Comparison of ENCODE assay signal across 11 cellular contexts in genomic region chr1:37901191-37901892, GRCh38. TPM values are rescaled to one million over a fixed set of nuclear protein-coding genes. Genes with fewer than 3 reads are reported as not detected.
A peak's percentile ranks its signal among the peaks of the same experiment; 100 is the strongest.
DNase-seq lines count a peak whose midpoint lies in the region; ATAC-seq and TF ChIP-seq lines count a peak whose summit lies in the region.
"Had no signal": no experiment of that assay in that cellular context is flagged by ENCODE, and none has a peak within 500 bp of the region (broad histone marks: within the 10 kb centered on the region; RNA-seq: fewer than 3 reads in every experiment).

No MANE protein-coding gene starts in this region.

- peak overlapping the region in 3 of 59 donors; percentile 0 to 29 (median 21) for H3K27ac ChIP-seq in dorsolateral prefrontal cortex
- no peak overlapping the region; the same call in 1 of the 2 replicates for H3K27ac ChIP-seq in GM23338 (ENCODE audit: low read depth)

- TF ChIP-seq CTCF in GM06990 (IDR thresholded peaks at IDR 0.05; ENCODE audit: insufficient read depth, low read length, poor library complexity, severe bottlenecking) (no peak), dorsolateral prefrontal cortex (IDR thresholded peaks at IDR 0.05 in 54 of 56, conservative IDR thresholded peaks at IDR 0.05 in 2 of 56; ENCODE audit: low read depth in 1 of 56, partially characterized antibody in 56 of 56) (no peak), GM23338 (conservative IDR thresholded peaks at IDR 0.05; ENCODE audit: low read depth in 2 of 2) (no peak)

- peak overlapping the region; percentile 93 for H3K27ac Mint-ChIP-seq in activated naive CD8-positive, alpha-beta T cell treated with anti-CD3 and anti-CD28 coated beads, Interleukin-2, amount 50 U/mL, for 24 hours
- H3K27ac Mint-ChIP-seq in GM23338, result no peak overlapping the region
- H3K27ac Mint-ChIP-seq: WTC11 had no signal

- ATAC-seq in GM19372 (IDR thresholded peaks at IDR 0.05; ENCODE audit: low read depth, unreplicated experiment) (peak; percentile 79), HG03135 (IDR thresholded peaks at IDR 0.05; ENCODE audit: unreplicated experiment) (peak; percentile 73), GM23338 (no peak)
- peak; percentile 75 for ATAC-seq in activated naive CD8-positive, alpha-beta T cell treated with anti-CD3 and anti-CD28 coated beads, Interleukin-2, amount 50 U/mL, for 24 hours
- ATAC-seq: WTC11 had no signal

- peaks cover 19% of the 10 kb centered on the region for H3K36me3 Mint-ChIP-seq in activated naive CD8-positive, alpha-beta T cell treated with anti-CD3 and anti-CD28 coated beads, Interleukin-2, amount 50 U/mL, for 24 hours (ENCODE audit: low read depth)
- H3K36me3 Mint-ChIP-seq in GM23338 (ENCODE audit: low read depth), result peaks cover 31% of the 10 kb centered on the region

- H3K9me2 ChIP-seq in GM23338 (ENCODE audit: insufficient read depth), result no peaks in the 10 kb centered on the region

- H3K4me3 ChIP-seq in GM06990 (replicated peaks; ENCODE audit: low read depth, low read length) (peak overlapping the region; percentile 30), dorsolateral prefrontal cortex (no peak overlapping the region), GM23338 (no peak overlapping the region)

- H3K4me1 Mint-ChIP-seq in activated naive CD8-positive, alpha-beta T cell treated with anti-CD3 and anti-CD28 coated beads, Interleukin-2, amount 50 U/mL, for 24 hours, result peaks cover 22% of the 10 kb centered on the region
- H3K4me1 Mint-ChIP-seq in GM23338, result no peaks in the 10 kb centered on the region

- no peak overlapping the region for H2AFZ ChIP-seq in GM23338

- H3K27me3 ChIP-seq in GM06990 (replicated peaks; ENCODE audit: control insufficient read depth, insufficient read depth, low read length) (no peaks in the 10 kb centered on the region), dorsolateral prefrontal cortex (no peaks in the 10 kb centered on the region), GM23338 (ENCODE audit: insufficient read depth) (no peaks in the 10 kb centered on the region)

- H3K9me3 Mint-ChIP-seq in activated naive CD8-positive, alpha-beta T cell treated with anti-CD3 and anti-CD28 coated beads, Interleukin-2, amount 50 U/mL, for 24 hours, result no peaks in the 10 kb centered on the region
- H3K9me3 Mint-ChIP-seq in GM23338, result peaks cover 16% of the 10 kb centered on the region
- H3K9me3 Mint-ChIP-seq: WTC11 had no signal

- DNase-seq in GM06990 (ENCODE audit: extremely low read depth, insufficient read length) (peak; percentile 65), DMS114 treated with DMSO at 0.1 percent for 48 hours (lab: John Stamatoyannopoulos, UW; ENCODE audit: unreplicated experiment) (no peak), Ammon's horn (ENCODE audit: low spot score) (no peak), dorsolateral prefrontal cortex (no peak), GM23338 (ENCODE audit: low spot score) (no peak)
- peak; percentile 31 for DNase-seq in activated naive CD8-positive, alpha-beta T cell treated with anti-CD3 and anti-CD28 coated beads, Interleukin-2, amount 50 U/mL, for 24 hours
- DNase-seq: DND-41, NCI-H2081 treated with DMSO at 0.1 percent for 48 hours had no signal

- H4K20me1 ChIP-seq in GM23338 (replicated peaks; ENCODE audit: insufficient read depth), result no peaks in the 10 kb centered on the region

- intact Hi-C loops in dorsolateral prefrontal cortex (cut with DNase I), result no loop called here

- H3F3A ChIP-seq in GM23338 (replicated peaks; ENCODE audit: low read depth), result no peaks in the 10 kb centered on the region

- no peaks in the 10 kb centered on the region for H3K36me3 ChIP-seq in GM06990 (ENCODE audit: control insufficient read depth, insufficient read depth, low read length)
- H3K36me3 ChIP-seq in GM23338 (ENCODE audit: insufficient read depth), result no peaks in the 10 kb centered on the region; the same call in 1 of the 2 replicates

- H3K4me1 ChIP-seq in GM23338 (ENCODE audit: insufficient read depth), result no peaks in the 10 kb centered on the region

- H3K4me2 ChIP-seq in GM23338, result no peak overlapping the region

- H3K79me2 ChIP-seq in GM23338 (replicated peaks; ENCODE audit: insufficient read depth), result 0 out of 2 replicates have a peak, but pooled peaks cover 3% of the 10 kb centered on the region

- peak overlapping the region; percentile 45 for H3K4me3 Mint-ChIP-seq in activated naive CD8-positive, alpha-beta T cell treated with anti-CD3 and anti-CD28 coated beads, Interleukin-2, amount 50 U/mL, for 24 hours
- no peak overlapping the region for H3K4me3 Mint-ChIP-seq in GM23338
- H3K4me3 Mint-ChIP-seq: WTC11 had no signal

- H3K27me3 Mint-ChIP-seq in activated naive CD8-positive, alpha-beta T cell treated with anti-CD3 and anti-CD28 coated beads, Interleukin-2, amount 50 U/mL, for 24 hours, result no peaks in the 10 kb centered on the region
- peaks cover 4% of the 10 kb centered on the region for H3K27me3 Mint-ChIP-seq in GM23338 (ENCODE audit: insufficient read depth, low read depth, poor library complexity)

TF ChIP-seq in GM23338, 12 proteins besides CTCF, POLR2A, EP300 and RAD21 (continues in another document):
- TF ChIP-seq ETS1 (IDR thresholded peaks at IDR 0.05) (no peak), REST (IDR thresholded peaks at IDR 0.05; ENCODE audit: unreplicated experiment) (no peak)

RNA-seq across cellular contexts. Expression of gene MTF1, which starts 42.0 kb away (rescaled TPM):
- 10 to 100 TPM; 12.4 to 40.5 (median 22.6) TPM for total RNA-seq in dorsolateral prefrontal cortex
- 4.5 and 5.7 TPM in 2 replicates for total RNA-seq in GM23338 (2014; rRNA removed; shearing (Covaris generic))
- 3.0 and 5.6 TPM in 2 replicates for polyA plus RNA-seq in GM23338 (2016; fragmentation: Nextera tagmentation; extraction: Ambion mirVana)

RNA-seq across cellular contexts. Expression of gene INPP5B, which starts 45.5 kb away (rescaled TPM):
- total RNA-seq in dorsolateral prefrontal cortex, result 10 to 100 TPM; 23.9 to 71.7 (median 40.7) TPM
- total RNA-seq in GM23338 (2014; rRNA removed; shearing (Covaris generic)), result 19.8 and 29.1 TPM in 2 replicates
- 5.2 and 6.9 TPM in 2 replicates for polyA plus RNA-seq in GM23338 (2016; fragmentation: Nextera tagmentation; extraction: Ambion mirVana)

Comparison
In these comparisons a context has a peak if more than half of its experiments do, and no peak if none do; other contexts are left out.
1. DNase-seq: peak in GM06990 (single experiment) and activated naive CD8-positive, alpha-beta T cell treated with anti-CD3 and anti-CD28 coated beads, Interleukin-2, amount 50 U/mL, for 24 hours (single experiment); none in DMS114 treated with DMSO at 0.1 percent for 48 hours (single experiment), Ammon's horn (single experiment), dorsolateral prefrontal cortex (0 of 10) and GM23338 (single experiment).